In the genomic region with DNA sequence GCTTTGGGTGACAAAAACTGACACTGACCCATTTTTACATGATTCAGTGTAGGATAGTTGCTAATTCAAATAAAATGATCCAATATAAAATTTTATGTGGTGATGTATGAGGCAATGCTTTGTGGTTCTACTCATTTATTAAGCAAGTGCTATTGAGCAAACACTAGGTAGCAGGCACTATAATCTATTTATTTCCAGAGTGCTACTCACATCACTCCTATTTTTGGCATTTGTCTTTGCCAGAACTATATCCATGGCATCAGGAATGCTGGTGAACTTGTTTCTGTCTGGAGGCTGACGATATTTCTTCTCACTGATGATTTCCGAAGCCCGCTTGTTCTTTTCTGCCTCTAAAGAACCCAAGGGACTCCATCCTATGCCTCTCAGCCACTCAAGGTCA, we compare ENCODE assay signal across 22 cellular contexts.
"Had no signal": no experiment of that assay in that cellular context is flagged by ENCODE, and none has a peak within 500 bp of the region (broad histone marks: within the 10 kb centered on the region; RNA-seq: fewer than 3 reads in every experiment).

No MANE protein-coding gene starts in this region.

- H3K9me3 ChIP-seq: prostate gland, thyroid gland, uterus had no signal

- H3K27ac ChIP-seq: coronary artery, foreskin keratinocyte, lower lobe of right lung, parathyroid adenoma, prostate gland, sigmoid colon, suprapubic skin, thyroid gland, uterus had no signal

- H3K4me1 ChIP-seq: foreskin keratinocyte, lower lobe of right lung, parathyroid adenoma, prostate gland, sigmoid colon, suprapubic skin, thyroid gland, uterus had no signal

- H3K4me3 ChIP-seq: coronary artery, lower lobe of right lung, prostate gland, sigmoid colon, smooth muscle cell, suprapubic skin, thyroid gland, uterus had no signal

- DNase-seq: effector CD4-positive, alpha-beta T cell; endodermal cell; erythroblast; head of caudate nucleus; hippocampal formation; kidney glomerular epithelial cell; lower lobe of right lung; naive B cell; nephron progenitor cell; retina; sigmoid colon; stimulated activated CD4-positive, alpha-beta T cell treated with anti-CD3 and anti-CD28 coated beads, Interleukin-2, amount 100 ng/mL, for 48 hours; stimulated activated naive CD4-positive, alpha-beta T cell treated with Interleukin-2 at 50 U/mL for 16 hours; thyroid gland; uterus had no signal

- H3K4me2 ChIP-seq: smooth muscle cell had no signal

- H3K9ac ChIP-seq: parathyroid adenoma had no signal

- H3K79me2 ChIP-seq: parathyroid adenoma had no signal

- H3K36me3 ChIP-seq: lower lobe of right lung, prostate gland, sigmoid colon, suprapubic skin, thyroid gland, uterus had no signal

- H3K27me3 ChIP-seq: sigmoid colon, suprapubic skin, thyroid gland, uterus had no signal

- ATAC-seq: foreskin keratinocyte, left lobe of liver, lower lobe of right lung had no signal

- H2AFZ ChIP-seq: parathyroid adenoma had no signal
